Comparison of ENCODE assay signal across 8 cellular contexts in the genomic region with DNA sequence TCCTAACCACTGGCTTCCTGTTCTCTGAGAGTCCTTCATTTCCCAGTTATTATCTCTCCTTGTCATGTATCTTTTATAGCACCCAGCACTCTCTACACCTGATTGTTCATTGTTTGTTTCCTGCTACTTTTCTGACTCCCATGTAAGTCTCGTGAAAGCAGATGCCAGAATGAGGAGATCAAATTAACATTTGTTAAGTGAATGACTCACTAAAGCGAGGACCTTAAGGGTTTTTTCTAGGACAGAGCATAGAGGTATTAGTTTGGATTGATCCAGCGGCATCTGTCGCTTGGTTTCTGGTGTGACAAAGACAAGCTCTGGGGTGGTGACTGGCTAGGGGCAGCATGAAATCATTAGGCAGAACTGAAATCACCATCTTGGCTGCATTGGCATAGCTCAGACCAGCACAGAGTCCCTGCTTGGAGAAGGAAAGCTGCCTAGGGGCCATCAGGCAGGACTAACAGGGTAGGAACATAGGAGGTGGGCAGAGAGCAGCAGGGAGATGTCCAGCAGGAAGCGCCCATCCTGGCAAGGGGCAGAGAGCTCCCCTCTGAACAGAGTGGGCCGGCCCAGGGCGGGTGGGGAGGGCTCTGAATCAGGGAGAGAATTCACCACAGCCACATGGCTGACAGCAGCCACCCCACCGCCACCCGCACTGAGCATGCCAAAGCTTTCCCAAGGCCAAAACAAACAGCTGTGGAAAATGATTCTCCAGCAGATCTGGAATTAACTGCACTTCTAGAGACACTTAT.
DNase-seq lines count a peak whose midpoint lies in the region; ATAC-seq and TF ChIP-seq lines count a peak whose summit lies in the region.

No MANE protein-coding gene starts in this region.

- H3K27me3 ChIP-seq in osteoblast (ENCODE audit: insufficient read depth, low read length) (no peaks in the 10 kb centered on the region), tibial nerve (no peaks in the 10 kb centered on the region)

- TF ChIP-seq EP300 in tibial nerve (IDR thresholded peaks at IDR 0.05) = no peak

- no peaks in the 10 kb centered on the region for H4K20me1 ChIP-seq in osteoblast (ENCODE audit: insufficient read depth, low read length)

- H3K27ac ChIP-seq in coronary artery = no peak overlapping the region
- peak overlapping the region; percentile 51 for H3K27ac ChIP-seq in osteoblast (ENCODE audit: low read depth, low read length)
- peak overlapping the region in 2 of 4 donors; percentile 45 to 61 for H3K27ac ChIP-seq in tibial nerve

- TF ChIP-seq POLR2A in tibial nerve (IDR thresholded peaks at IDR 0.05) = no peak

- no peaks in the 10 kb centered on the region for H3K79me2 ChIP-seq in osteoblast (ENCODE audit: insufficient read depth, low read length)

- ATAC-seq in GM18502 (IDR thresholded peaks at IDR 0.05; ENCODE audit: poor library complexity, unreplicated experiment) (no peak), GM21515 (IDR thresholded peaks at IDR 0.05; ENCODE audit: unreplicated experiment) (no peak)

- no peak for TF ChIP-seq CTCF in coronary artery (IDR thresholded peaks at IDR 0.05)
- no peak for TF ChIP-seq CTCF in osteoblast (IDR thresholded peaks at IDR 0.05; ENCODE audit: extremely low read depth, low read depth, low read length)
- TF ChIP-seq CTCF in tibial nerve (IDR thresholded peaks at IDR 0.05) = no peak

- H3K4me2 ChIP-seq in osteoblast (ENCODE audit: insufficient read depth, low read length) = peak overlapping the region; percentile 89

- peaks cover 17% of the 10 kb centered on the region; the same call in 1 of the 2 replicates for H3K4me1 ChIP-seq in ES-I3 (ENCODE audit: insufficient read depth, low read length)
- peaks cover 32% of the 10 kb centered on the region for H3K4me1 ChIP-seq in osteoblast (ENCODE audit: insufficient read depth, low read length)
- peaks cover 0 to 33% (median 16%) of the 10 kb centered on the region in 4 donors for H3K4me1 ChIP-seq in tibial nerve

- 49 to 77% methylated on average over 9 of the region's 9 CpGs for WGBS in tibial nerve, 2 donors

- DNase-seq in NCI-H2227 (lab: John Stamatoyannopoulos, UW; ENCODE audit: unreplicated experiment) (peak; percentile 44), coronary artery (ENCODE audit: low spot score) (no peak), osteoblast (ENCODE audit: insufficient read length, low spot score, missing footprints) (peak; percentile 83), tibial nerve (ENCODE audit: low spot score in 2 of 2) (no peak), HK-2 (ENCODE audit: unreplicated experiment) (no peak)

- no peaks in the 10 kb centered on the region for H3K9me3 ChIP-seq in ES-I3 (ENCODE audit: control insufficient read depth, insufficient read depth, low read length)
- H3K9me3 ChIP-seq in osteoblast (ENCODE audit: low read depth, low read length) = no peaks in the 10 kb centered on the region
- no peaks in the 10 kb centered on the region for H3K9me3 ChIP-seq in tibial nerve

- H3K4me3 ChIP-seq in coronary artery (peak overlapping the region; percentile 56), osteoblast (ENCODE audit: insufficient read depth, low read length) (peak overlapping the region; percentile 66), tibial nerve (peak overlapping the region in 2 of 4 donors; percentile 10 to 16)

- H2AFZ ChIP-seq in osteoblast (ENCODE audit: low read length) = peak overlapping the region; percentile 91

- H3K36me3 ChIP-seq in ES-I3 (ENCODE audit: insufficient read depth, low read length) = no peaks in the 10 kb centered on the region
- H3K36me3 ChIP-seq in osteoblast (ENCODE audit: insufficient read depth, low read length) = no peaks in the 10 kb centered on the region
- no peaks in the 10 kb centered on the region for H3K36me3 ChIP-seq in tibial nerve

- H3K9ac ChIP-seq in ES-I3 (ENCODE audit: low read depth, low read length) = peak overlapping the region; percentile 26

Comparison
In these comparisons a context has a peak if more than half of its experiments do, and no peak if none do; other contexts are left out.
1. DNase-seq: peak in NCI-H2227 (single experiment) and osteoblast (single experiment); none in coronary artery (single experiment), tibial nerve (0 of 2) and HK-2 (single experiment).